In genomic region chr17:1574697-1575471, GRCh38 we compare ENCODE assay signal across 8 cellular contexts. TPM values are rescaled to one million over a fixed set of nuclear protein-coding genes. Genes with fewer than 3 reads are reported as not detected.
DNase-seq lines count a peak whose midpoint lies in the region; TF ChIP-seq lines count a peak whose summit lies in the region.
"Had no signal": no experiment of that assay in that cellular context is flagged by ENCODE, and none has a peak within 500 bp of the region (broad histone marks: within the 10 kb centered on the region; RNA-seq: fewer than 3 reads in every experiment).

No MANE protein-coding gene starts in this region.

- H3K27ac ChIP-seq in HL-60 (replicated peaks) (peak overlapping the region; percentile 83), substantia nigra (ENCODE audit: low read depth, low read length, poor library complexity, severe bottlenecking) (peak overlapping the region; percentile 27)

- TF ChIP-seq CTCF in HL-60 (IDR thresholded peaks at IDR 0.05; ENCODE audit: insufficient read depth, low read length): no peak
- TF ChIP-seq CTCF in chondrocyte (IDR thresholded peaks at IDR 0.05): no peak

- H3K9me3 Mint-ChIP-seq in chondrocyte (ENCODE audit: low read depth): no peaks in the 10 kb centered on the region

- no peak overlapping the region for H3K4me3 ChIP-seq in HL-60 (replicated peaks; ENCODE audit: insufficient read depth, low read length)

- no peaks in the 10 kb centered on the region for H3K27me3 ChIP-seq in HL-60 (ENCODE audit: insufficient read depth, poor library complexity, severe bottlenecking)

- DNase-seq in HL-60 (ENCODE audit: low read depth in 1 of 2, low spot score in 1 of 2) (no peak), iPS-NIHi11 (ENCODE audit: low spot score) (peak; percentile 67), substantia nigra (lab: John Stamatoyannopoulos, UW) (peak in 3 of 49 donors; percentile 41 to 44 (median 41)), OCI-M2 (lab: John Stamatoyannopoulos, UW; ENCODE audit: unreplicated experiment) (no peak), chondrocyte (ENCODE audit: low spot score) (no peak), dedifferentiated amniotic fluid mesenchymal stem cell (ENCODE audit: extremely low spot score) (no peak)
- DNase-seq: cortex of kidney had no signal

- peaks cover 12% of the 10 kb centered on the region for H3K4me1 Mint-ChIP-seq in chondrocyte (ENCODE audit: low read depth)

- H3K4me3 Mint-ChIP-seq in chondrocyte (ENCODE audit: unreplicated experiment): no peak overlapping the region

- no peaks in the 10 kb centered on the region for H3K27me3 Mint-ChIP-seq in chondrocyte (ENCODE audit: low read depth)

- H3K27ac Mint-ChIP-seq in chondrocyte (ENCODE audit: unreplicated experiment): no peak overlapping the region

- no peaks in the 10 kb centered on the region for H3K36me3 Mint-ChIP-seq in chondrocyte (ENCODE audit: low read depth)

TF ChIP-seq in PFSK-1, 5 proteins besides CTCF, POLR2A, EP300 and RAD21:
- TF ChIP-seq FOXP2 (optimal IDR thresholded peaks at IDR 0.05; ENCODE audit: borderline replicate concordance, extremely low read depth, extremely low read length, insufficient read depth) (peak; percentile 13), SIN3A (IDR thresholded peaks at IDR 0.05; ENCODE audit: borderline replicate concordance, insufficient read depth, low read length) (no peak)

RNA-seq across cellular contexts. Expression of gene PITPNA, which starts 12.3 kb away (rescaled TPM):
- 90.3 TPM for polyA plus RNA-seq in PFSK-1 (2012; ENCODE audit: insufficient read length, low read depth)
- total RNA-seq in chondrocyte: 60.7 to 69.1 TPM (median 68.2 TPM) in 3 replicates

RNA-seq across cellular contexts. Expression of gene SLC43A2, which starts 53.8 kb away (rescaled TPM):
- 19.0 TPM for polyA plus RNA-seq in PFSK-1 (2012; ENCODE audit: insufficient read length, low read depth)
- total RNA-seq in chondrocyte: 3.0 to 3.7 TPM (median 3.3 TPM) in 3 replicates

RNA-seq across cellular contexts. Expression of gene INPP5K, which starts 58.5 kb away (rescaled TPM):
- 41.0 TPM for polyA plus RNA-seq in PFSK-1 (2012; ENCODE audit: insufficient read length, low read depth)
- 30.2 to 35.3 TPM (median 34.3 TPM) in 3 replicates for total RNA-seq in chondrocyte
